12 cellular contexts compared by ENCODE assay signal in the genomic region with DNA sequence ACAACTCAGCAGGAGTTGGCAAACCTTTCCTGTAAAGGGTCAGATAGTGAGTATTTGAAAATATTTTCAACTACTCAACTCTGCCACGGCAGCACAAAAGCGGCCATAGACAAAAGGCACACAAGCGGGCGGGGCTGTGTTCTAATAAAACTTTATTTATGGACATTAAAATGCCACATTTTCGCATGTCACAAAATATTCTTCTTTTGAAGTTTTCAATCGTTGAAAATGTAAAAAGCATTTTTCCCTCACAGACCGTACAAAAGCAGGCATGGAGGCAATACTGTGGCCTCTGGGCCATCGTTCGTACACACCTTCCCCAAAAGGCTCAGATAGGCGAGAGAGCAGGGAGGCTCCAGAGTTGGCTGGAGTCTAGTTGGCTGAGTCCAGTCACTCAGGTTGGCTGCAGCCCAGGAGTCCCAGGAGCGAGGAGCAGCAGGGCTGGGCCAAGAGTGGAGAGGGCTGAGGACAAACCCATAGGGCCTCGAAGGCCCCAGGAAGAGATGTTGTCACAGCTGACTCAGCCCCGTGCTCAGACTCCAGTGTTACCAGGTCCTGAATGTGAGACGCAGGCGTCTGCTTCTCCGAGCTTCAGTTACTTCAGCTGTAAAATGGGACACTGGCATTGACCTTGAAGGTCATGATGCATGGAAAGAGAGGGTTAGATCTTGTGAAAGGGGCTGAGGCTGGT. TPM values are rescaled to one million over a fixed set of nuclear protein-coding genes. Genes with fewer than 3 reads are reported as not detected.
DNase-seq lines count a peak whose midpoint lies in the region; ATAC-seq and TF ChIP-seq lines count a peak whose summit lies in the region.
"Had no signal": no experiment of that assay in that cellular context is flagged by ENCODE, and none has a peak within 500 bp of the region (broad histone marks: within the 10 kb centered on the region; RNA-seq: fewer than 3 reads in every experiment).

No MANE protein-coding gene starts in this region.

- H3K9ac ChIP-seq in mesenchymal stem cell (ENCODE audit: low read length): peak overlapping the region; percentile 7
- H3K9ac ChIP-seq: BLaER1 treated with 17β-estradiol and CSF1 and Interleukin-3, amounts not matched to agents 10 nM and 100 nM had no signal

- H3K4me3 ChIP-seq in cardiac fibroblast (replicated peaks in 1 of 2; ENCODE audit: low read depth in 2 of 2, low read length in 2 of 2): no peak overlapping the region
- H3K4me3 ChIP-seq in mesenchymal stem cell (ENCODE audit: insufficient read depth in 1 of 2, low read depth in 1 of 2, low read length in 2 of 2): no peak overlapping the region
- H3K4me3 ChIP-seq: BLaER1 treated with 17β-estradiol and CSF1 and Interleukin-3, amounts not matched to agents 10 nM and 100 nM; heart left ventricle had no signal

- no peak overlapping the region for H2BK120ac ChIP-seq in mesenchymal stem cell (ENCODE audit: low read depth, low read length)

- H3K23ac ChIP-seq in mesenchymal stem cell (ENCODE audit: low read length in 2 of 2): no peak overlapping the region

- H3K14ac ChIP-seq in mesenchymal stem cell (ENCODE audit: low read length in 2 of 2): no peak overlapping the region

- no peak overlapping the region for H2BK12ac ChIP-seq in mesenchymal stem cell (ENCODE audit: low read length in 2 of 2)

- no peak overlapping the region for H3K18ac ChIP-seq in mesenchymal stem cell (ENCODE audit: low read depth in 1 of 2, low read length in 2 of 2)

- peaks cover 65% of the 10 kb centered on the region for H3K4me1 ChIP-seq in mesenchymal stem cell (ENCODE audit: control insufficient read depth, insufficient read depth, low read depth, low read length)

- H4K91ac ChIP-seq in mesenchymal stem cell (ENCODE audit: low read length): no peak overlapping the region

- H3K4me2 ChIP-seq in mesenchymal stem cell (ENCODE audit: low read length, poor library complexity, severe bottlenecking): no peak overlapping the region
- H3K4me2 ChIP-seq: BLaER1 treated with 17β-estradiol and CSF1 and Interleukin-3, amounts not matched to agents 10 nM and 100 nM had no signal

- H2BK15ac ChIP-seq in mesenchymal stem cell (ENCODE audit: low read depth, poor library complexity, severe bottlenecking): no peak overlapping the region

- WGBS in mesenchymal stem cell: 91% methylated on average over 16 of the region's 16 CpGs

- peaks cover 3% of the 10 kb centered on the region for H3K79me1 ChIP-seq in mesenchymal stem cell (replicated peaks; ENCODE audit: low read length, poor library complexity, severe bottlenecking)

- no peak for ATAC-seq in HG03095 (IDR thresholded peaks at IDR 0.05; ENCODE audit: unreplicated experiment)

- H2AFZ ChIP-seq in mesenchymal stem cell (ENCODE audit: low read depth, low read length): no peak overlapping the region

- peak overlapping the region; percentile 37 for H2AK5ac ChIP-seq in mesenchymal stem cell (ENCODE audit: low read length, severe bottlenecking)

- H2BK5ac ChIP-seq in mesenchymal stem cell (ENCODE audit: low read depth, low read length, poor library complexity, severe bottlenecking): no peak overlapping the region

- H3K4ac ChIP-seq in mesenchymal stem cell (ENCODE audit: low read depth in 1 of 2, low read length in 2 of 2): no peak overlapping the region

- no peak overlapping the region for H4K8ac ChIP-seq in mesenchymal stem cell (ENCODE audit: low read length)

- DNase-seq in AG20443 (ENCODE audit: low spot score) (peak; percentile 77), M059J (ENCODE audit: low read depth) (peak; percentile 97), cardiac fibroblast (ENCODE audit: low read depth in 2 of 2) (peak; percentile 63 to 92), mesenchymal stem cell (no peak), RPMI8226 (no peak), HuH-7.5 (ENCODE audit: low spot score) (no peak), cerebellar nuclear complex (lab: John Stamatoyannopoulos, UW) (no peak)
- DNase-seq: activated CD8-positive, alpha-beta memory T cell treated with anti-CD3 and anti-CD28 coated beads, Interleukin-2, amount 50 U/mL, for 48 hours had no signal

- TF ChIP-seq CTCF in cardiac fibroblast (IDR thresholded peaks at IDR 0.05; ENCODE audit: low read depth, low read length): no peak

- H3K9me3 ChIP-seq in mesenchymal stem cell (ENCODE audit: control insufficient read depth, low read length): no peaks in the 10 kb centered on the region
- H3K9me3 ChIP-seq: BLaER1 treated with 17β-estradiol and CSF1 and Interleukin-3, amounts not matched to agents 10 nM and 100 nM; heart left ventricle had no signal

- H3K27me3 ChIP-seq in mesenchymal stem cell (ENCODE audit: control insufficient read depth in 1 of 2, insufficient read depth in 1 of 2, low read length in 2 of 2): no peaks in the 10 kb centered on the region
- H3K27me3 ChIP-seq: BLaER1 treated with 17β-estradiol and CSF1 and Interleukin-3, amounts not matched to agents 10 nM and 100 nM; heart left ventricle had no signal

- no peaks in the 10 kb centered on the region for H3K36me3 ChIP-seq in mesenchymal stem cell (ENCODE audit: control insufficient read depth in 1 of 2, insufficient read depth in 2 of 2, low read depth in 1 of 2, low read length in 2 of 2)
- H3K36me3 ChIP-seq: BLaER1 treated with 17β-estradiol and CSF1 and Interleukin-3, amounts not matched to agents 10 nM and 100 nM; heart left ventricle had no signal

- no peak overlapping the region for H3K27ac ChIP-seq in mesenchymal stem cell (ENCODE audit: low read length, poor library complexity, severe bottlenecking)
- H3K27ac ChIP-seq: BLaER1 treated with 17β-estradiol and CSF1 and Interleukin-3, amounts not matched to agents 10 nM and 100 nM; heart left ventricle had no signal

RNA-seq across cellular contexts. Expression of gene SDC1, which starts 42.5 kb away (rescaled TPM):
- 83.3 and 127 TPM in 2 replicates for total RNA-seq in M059J (2014; rRNA removed; shearing (Covaris generic))
- polyA plus RNA-seq in mesenchymal stem cell (2013, experiment 1 of 2): 8.4 TPM
- polyA plus RNA-seq in mesenchymal stem cell (2013, experiment 2 of 2): 6.9 TPM
- total RNA-seq: T-helper 1 cell treated with Interleukin-12 subunit alpha and Interleukin-12 subunit beta and Interleukin-4 antibody, amounts not matched to agents 30 ng/mL and 1 ng/mL, for 36 hours had no signal

Comparison
In these comparisons a context has a peak if more than half of its experiments do, and no peak if none do; other contexts are left out.
1. DNase-seq: peak in AG20443 (single experiment), M059J (single experiment) and cardiac fibroblast (2 of 2); none in mesenchymal stem cell (single experiment), RPMI8226 (single experiment), HuH-7.5 (single experiment) and cerebellar nuclear complex (0 of 2).